8 cellular contexts compared by ENCODE assay signal in genomic region chr16:72990003-72990521, GRCh38. TPM values are rescaled to one million over a fixed set of nuclear protein-coding genes. Genes with fewer than 3 reads are reported as not detected.
DNase-seq lines count a peak whose midpoint lies in the region; ATAC-seq and TF ChIP-seq lines count a peak whose summit lies in the region.

No MANE protein-coding gene starts in this region.

- WGBS in lung, 2 donors: 15 to 28% methylated on average over 17 of the region's 17 CpGs

- in situ Hi-C loops in brain microvascular endothelial cell (cut with HindIII; ENCODE audit: low pct_ligation_motif_present, low sequenced_read_pairs): no loop called here

- H3K27ac ChIP-seq in brain microvascular endothelial cell (peak overlapping the region; percentile 90), lung (ENCODE audit: low read depth in 1 of 2, low read length in 1 of 2) (peak overlapping the region in 1 of 2 donors; percentile 83), uterus (peak overlapping the region; percentile 80 to 81)

- CTCF ChIA-PET in activated CD8-positive, alpha-beta T cell treated with anti-CD3 and anti-CD28 coated beads, Interleukin-2, amount 10 ng/mL, durations not matched to agents 7 days and 5 days (lab: Charles Lee): no interaction called here

- no peak overlapping the region for H3K27ac Mint-ChIP-seq in activated naive CD8-positive, alpha-beta T cell treated with anti-CD3 and anti-CD28 coated beads, Interleukin-2, amount 50 U/mL, for 24 hours
- no peak overlapping the region for H3K27ac Mint-ChIP-seq in activated naive CD8-positive, alpha-beta T cell treated with anti-CD3 and anti-CD28 coated beads for 36 hours
- H3K27ac Mint-ChIP-seq in endothelial cell (ENCODE audit: unreplicated experiment): no peak overlapping the region
- H3K27ac Mint-ChIP-seq in activated CD8-positive, alpha-beta T cell treated with anti-CD3 and anti-CD28 coated beads, Interleukin-2, amount 10 ng/mL, durations not matched to agents 7 days and 5 days: no peak overlapping the region

- no peak for DNase-seq in activated naive CD8-positive, alpha-beta T cell treated with anti-CD3 and anti-CD28 coated beads, Interleukin-2, amount 50 U/mL, for 24 hours
- no peak for DNase-seq in activated naive CD8-positive, alpha-beta T cell treated with anti-CD3 and anti-CD28 coated beads for 36 hours
- DNase-seq in brain microvascular endothelial cell (peak; percentile 59), lung (ENCODE audit: low spot score) (peak; percentile 58), uterus (peak; percentile 66 to 73), endothelial cell (ENCODE audit: low spot score) (no peak), DMS153 treated with DMSO at 0.1 percent for 48 hours (lab: John Stamatoyannopoulos, UW; ENCODE audit: unreplicated experiment) (no peak)
- no peak for DNase-seq in activated CD8-positive, alpha-beta T cell treated with anti-CD3 and anti-CD28 coated beads, Interleukin-2, amount 10 ng/mL, durations not matched to agents 7 days and 5 days

- H3K4me1 ChIP-seq in lung (ENCODE audit: control insufficient read depth in 2 of 2, insufficient read depth in 2 of 2, low read length in 2 of 2) (peaks cover 4 to 26% of the 10 kb centered on the region in 2 donors), uterus (peaks cover 4 to 27% of the 10 kb centered on the region in 2 donors)

- no peak overlapping the region for H3K4me3 Mint-ChIP-seq in activated naive CD8-positive, alpha-beta T cell treated with anti-CD3 and anti-CD28 coated beads, Interleukin-2, amount 50 U/mL, for 24 hours
- no peak overlapping the region for H3K4me3 Mint-ChIP-seq in activated naive CD8-positive, alpha-beta T cell treated with anti-CD3 and anti-CD28 coated beads for 36 hours
- H3K4me3 Mint-ChIP-seq in endothelial cell (ENCODE audit: unreplicated experiment): no peak overlapping the region
- no peak overlapping the region for H3K4me3 Mint-ChIP-seq in activated CD8-positive, alpha-beta T cell treated with anti-CD3 and anti-CD28 coated beads, Interleukin-2, amount 10 ng/mL, durations not matched to agents 7 days and 5 days

- peak overlapping the region; percentile 36 for H3K4me3 ChIP-seq in brain microvascular endothelial cell (ENCODE audit: low read depth, low read length)
- no peak overlapping the region for H3K4me3 ChIP-seq in lung
- H3K4me3 ChIP-seq in uterus: peak overlapping the region in 1 of 2 donors; percentile 11

- peaks cover 0 to 1% of the 10 kb centered on the region in 2 donors for H3K9me3 ChIP-seq in lung (ENCODE audit: control insufficient read depth in 2 of 2, insufficient read depth in 1 of 2, low read length in 1 of 2)
- no peaks in the 10 kb centered on the region for H3K9me3 ChIP-seq in uterus

- no peak for TF ChIP-seq POLR2A in uterus (IDR thresholded peaks at IDR 0.05)

- intact Hi-C loops in uterus (cut with DNase I; ENCODE audit: low total_unique reads): no loop called here

- H3K36me3 Mint-ChIP-seq in activated naive CD8-positive, alpha-beta T cell treated with anti-CD3 and anti-CD28 coated beads, Interleukin-2, amount 50 U/mL, for 24 hours (ENCODE audit: low read depth): no peaks in the 10 kb centered on the region
- H3K36me3 Mint-ChIP-seq in activated naive CD8-positive, alpha-beta T cell treated with anti-CD3 and anti-CD28 coated beads for 36 hours: no peaks in the 10 kb centered on the region
- H3K36me3 Mint-ChIP-seq in endothelial cell (ENCODE audit: low read depth, unreplicated experiment): peaks cover 5% of the 10 kb centered on the region
- H3K36me3 Mint-ChIP-seq in activated CD8-positive, alpha-beta T cell treated with anti-CD3 and anti-CD28 coated beads, Interleukin-2, amount 10 ng/mL, durations not matched to agents 7 days and 5 days (ENCODE audit: low read depth): no peaks in the 10 kb centered on the region

- POLR2A ChIA-PET in activated CD8-positive, alpha-beta T cell treated with anti-CD3 and anti-CD28 coated beads, Interleukin-2, amount 10 ng/mL, durations not matched to agents 7 days and 5 days (lab: Charles Lee): no interaction called here

- no peaks in the 10 kb centered on the region for H3K9me3 Mint-ChIP-seq in activated naive CD8-positive, alpha-beta T cell treated with anti-CD3 and anti-CD28 coated beads, Interleukin-2, amount 50 U/mL, for 24 hours
- no peaks in the 10 kb centered on the region for H3K9me3 Mint-ChIP-seq in activated naive CD8-positive, alpha-beta T cell treated with anti-CD3 and anti-CD28 coated beads for 36 hours
- no peaks in the 10 kb centered on the region for H3K9me3 Mint-ChIP-seq in endothelial cell (ENCODE audit: unreplicated experiment)
- H3K9me3 Mint-ChIP-seq in activated CD8-positive, alpha-beta T cell treated with anti-CD3 and anti-CD28 coated beads, Interleukin-2, amount 10 ng/mL, durations not matched to agents 7 days and 5 days (ENCODE audit: insufficient read depth): no peaks in the 10 kb centered on the region

- H3K27me3 ChIP-seq in brain microvascular endothelial cell (replicated peaks) (no peaks in the 10 kb centered on the region), lung (ENCODE audit: control insufficient read depth, insufficient read depth) (no peaks in the 10 kb centered on the region), uterus (no peaks in the 10 kb centered on the region)

- peaks cover 7% of the 10 kb centered on the region for H3K4me1 Mint-ChIP-seq in activated naive CD8-positive, alpha-beta T cell treated with anti-CD3 and anti-CD28 coated beads, Interleukin-2, amount 50 U/mL, for 24 hours
- H3K4me1 Mint-ChIP-seq in activated naive CD8-positive, alpha-beta T cell treated with anti-CD3 and anti-CD28 coated beads for 36 hours: no peaks in the 10 kb centered on the region
- peaks cover 7% of the 10 kb centered on the region for H3K4me1 Mint-ChIP-seq in endothelial cell (ENCODE audit: unreplicated experiment)
- H3K4me1 Mint-ChIP-seq in activated CD8-positive, alpha-beta T cell treated with anti-CD3 and anti-CD28 coated beads, Interleukin-2, amount 10 ng/mL, durations not matched to agents 7 days and 5 days (ENCODE audit: low read depth): no peaks in the 10 kb centered on the region

- ATAC-seq in activated naive CD8-positive, alpha-beta T cell treated with anti-CD3 and anti-CD28 coated beads, Interleukin-2, amount 50 U/mL, for 24 hours: peak; percentile 59
- peak; percentile 49 for ATAC-seq in lung (ENCODE audit: insufficient read depth, low FRiP score)
- ATAC-seq in activated CD8-positive, alpha-beta T cell treated with anti-CD3 and anti-CD28 coated beads, Interleukin-2, amount 10 ng/mL, durations not matched to agents 7 days and 5 days: no peak

- TF ChIP-seq CTCF in brain microvascular endothelial cell (IDR thresholded peaks at IDR 0.05; ENCODE audit: low read depth, low read length, missing control alignments): no peak
- TF ChIP-seq CTCF in lung (IDR thresholded peaks at IDR 0.05; ENCODE audit: control extremely low read depth, extremely low read depth): no peak
- no peak for TF ChIP-seq CTCF in uterus (IDR thresholded peaks at IDR 0.05)
- TF ChIP-seq CTCF in endothelial cell (IDR thresholded peaks at IDR 0.05; ENCODE audit: unreplicated experiment): no peak

- H3K27me3 Mint-ChIP-seq in activated naive CD8-positive, alpha-beta T cell treated with anti-CD3 and anti-CD28 coated beads, Interleukin-2, amount 50 U/mL, for 24 hours: no peaks in the 10 kb centered on the region
- H3K27me3 Mint-ChIP-seq in activated naive CD8-positive, alpha-beta T cell treated with anti-CD3 and anti-CD28 coated beads for 36 hours: no peaks in the 10 kb centered on the region
- H3K27me3 Mint-ChIP-seq in endothelial cell (ENCODE audit: unreplicated experiment): no peaks in the 10 kb centered on the region
- H3K27me3 Mint-ChIP-seq in activated CD8-positive, alpha-beta T cell treated with anti-CD3 and anti-CD28 coated beads, Interleukin-2, amount 10 ng/mL, durations not matched to agents 7 days and 5 days (ENCODE audit: low read depth): peaks cover 5% of the 10 kb centered on the region

- H3K36me3 ChIP-seq in brain microvascular endothelial cell (replicated peaks): no peaks in the 10 kb centered on the region
- no peaks in the 10 kb centered on the region for H3K36me3 ChIP-seq in lung (ENCODE audit: control insufficient read depth in 2 of 2, insufficient read depth in 2 of 2, low read length in 2 of 2)
- H3K36me3 ChIP-seq in uterus: no peaks in the 10 kb centered on the region

RNA-seq across cellular contexts. Expression of gene ZFHX3, which starts 57.9 kb away (rescaled TPM):
- under 1 TPM; 0.40 to 0.54 TPM for total RNA-seq in activated naive CD8-positive, alpha-beta T cell treated with anti-CD3 and anti-CD28 coated beads for 36 hours
- total RNA-seq in lung (10 to 100 TPM; 25.0 to 32.7 TPM), uterus (10 to 100 TPM in 3 of 4 donors, 1 to 10 TPM in 1; 9.1 to 34.0 (median 12.0) TPM), endothelial cell (ENCODE audit: unreplicated experiment) (17.7 TPM)
- 1 to 10 TPM; 2.6 to 4.4 TPM for polyA plus RNA-seq in lung
- total RNA-seq in activated CD8-positive, alpha-beta T cell treated with anti-CD3 and anti-CD28 coated beads, Interleukin-2, amount 10 ng/mL, durations not matched to agents 7 days and 5 days: 1 to 10 TPM; 2.5 to 2.9 TPM

Comparison
In these comparisons a context has a peak if more than half of its experiments do, and no peak if none do; other contexts are left out.
1. DNase-seq: peak in brain microvascular endothelial cell (single experiment), lung (single experiment) and uterus (2 of 2); none in activated naive CD8-positive, alpha-beta T cell treated with anti-CD3 and anti-CD28 coated beads, Interleukin-2, amount 50 U/mL, for 24 hours (single experiment), activated naive CD8-positive, alpha-beta T cell treated with anti-CD3 and anti-CD28 coated beads for 36 hours (single experiment), endothelial cell (single experiment), activated CD8-positive, alpha-beta T cell treated with anti-CD3 and anti-CD28 coated beads, Interleukin-2, amount 10 ng/mL, durations not matched to agents 7 days and 5 days (single experiment) and DMS153 treated with DMSO at 0.1 percent for 48 hours (single experiment).